10 cellular contexts compared by ENCODE assay signal in the genomic region with DNA sequence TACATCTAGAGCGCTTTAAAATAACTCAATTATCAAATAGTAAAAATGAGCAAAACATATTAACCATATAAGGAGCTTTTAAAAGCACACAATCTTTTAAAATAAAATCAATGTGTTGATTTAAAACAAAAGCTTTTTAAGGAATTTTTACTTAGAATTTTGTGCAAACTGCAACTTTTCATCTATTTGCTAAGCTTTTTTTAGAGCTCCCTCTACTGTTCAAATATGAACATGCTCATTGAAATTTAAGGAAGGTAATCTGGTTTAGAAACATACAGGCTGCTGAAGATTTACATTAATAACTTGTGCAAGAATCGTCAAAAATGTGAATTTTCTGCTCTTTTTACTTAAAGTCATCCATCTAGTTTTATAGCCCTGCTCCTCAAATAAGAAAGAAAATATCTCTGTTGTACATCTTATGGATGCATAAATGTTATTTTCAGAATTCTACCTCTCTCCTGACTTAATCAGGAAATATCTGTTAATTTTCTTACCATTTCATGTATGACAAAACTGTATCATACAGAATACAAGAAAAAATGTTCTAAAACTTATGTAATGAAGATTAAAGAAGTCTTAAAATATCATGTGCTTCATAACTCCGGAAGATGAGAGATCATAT.
DNase-seq lines count a peak whose midpoint lies in the region; ATAC-seq and TF ChIP-seq lines count a peak whose summit lies in the region.
"Had no signal": no experiment of that assay in that cellular context is flagged by ENCODE, and none has a peak within 500 bp of the region (broad histone marks: within the 10 kb centered on the region; RNA-seq: fewer than 3 reads in every experiment).

No MANE protein-coding gene starts in this region.

- H3K9ac ChIP-seq in Loucy (ENCODE audit: low read depth, low read length, poor library complexity, severe bottlenecking) (no peak overlapping the region), neural cell (ENCODE audit: low read length) (no peak overlapping the region)

- no peak for ATAC-seq in effector memory CD8-positive, alpha-beta T cell (replicated peaks)
- no peak for ATAC-seq in GM19324 (IDR thresholded peaks at IDR 0.05; ENCODE audit: low FRiP score, unreplicated experiment)
- ATAC-seq in HG03520 (IDR thresholded peaks at IDR 0.05; ENCODE audit: unreplicated experiment) = no peak
- ATAC-seq: activated T-cell treated with anti-CD3 and anti-CD28 coated beads, Interleukin-2, amount 50 U/mL, for 4 hours had no signal

- peaks cover 9% of the 10 kb centered on the region for H3K27me3 Mint-ChIP-seq in chondrocyte (ENCODE audit: low read depth)
- no peaks in the 10 kb centered on the region for H3K27me3 Mint-ChIP-seq in effector memory CD8-positive, alpha-beta T cell
- H3K27me3 Mint-ChIP-seq in activated CD4-positive, alpha-beta T cell treated with anti-CD3 and anti-CD28 coated beads, Interleukin-2, amount 10 ng/mL, durations not matched to agents 24 days and 14 days = no peaks in the 10 kb centered on the region
- H3K27me3 Mint-ChIP-seq: naive B cell had no signal

- POLR2A ChIA-PET in GM10248 (lab: Yijun Ruan, JAX) = no interaction called here

- H3K4me3 ChIP-seq in Loucy (ENCODE audit: low read length, poor library complexity, severe bottlenecking) (no peak overlapping the region), neural cell (ENCODE audit: low read length) (no peak overlapping the region)

- H3K27ac Mint-ChIP-seq in chondrocyte (ENCODE audit: unreplicated experiment) = no peak overlapping the region
- no peak overlapping the region for H3K27ac Mint-ChIP-seq in effector memory CD8-positive, alpha-beta T cell
- H3K27ac Mint-ChIP-seq in activated CD4-positive, alpha-beta T cell treated with anti-CD3 and anti-CD28 coated beads, Interleukin-2, amount 10 ng/mL, durations not matched to agents 24 days and 14 days = no peak overlapping the region
- H3K27ac Mint-ChIP-seq: naive B cell had no signal

- H3F3A ChIP-seq in Loucy (ENCODE audit: low read depth) = no peaks in the 10 kb centered on the region
- H3F3A ChIP-seq in neural cell (ENCODE audit: insufficient read depth, low read length, poor library complexity, severe bottlenecking) = no peaks in the 10 kb centered on the region

- no peaks in the 10 kb centered on the region for H3K36me3 ChIP-seq in Loucy (ENCODE audit: insufficient read depth, low read length)
- H3K36me3 ChIP-seq in neural cell (ENCODE audit: insufficient read depth, low read length) = no peaks in the 10 kb centered on the region

- CTCF ChIA-PET in GM10248 (lab: Yijun Ruan, JAX) = interaction anchor here (0.8 to 2.2 kb wide), 11 partner anchors 10 to 230 kb away, joined by 3 to 17 read pairs (median 4); no protein-coding TSS in a partner anchor

- TF ChIP-seq CTCF in GM10248 (IDR thresholded peaks at IDR 0.05; ENCODE audit: control extremely low read depth, extremely low read depth, low read depth, missing control alignments) (peak; percentile 64), Loucy (conservative IDR thresholded peaks at IDR 0.05; ENCODE audit: low read length) (peak; percentile 84), chondrocyte (IDR thresholded peaks at IDR 0.05) (peak; percentile 96), neural cell (IDR thresholded peaks at IDR 0.05; ENCODE audit: poor library complexity, severe bottlenecking) (peak; percentile 77)

- H2AFZ ChIP-seq in Loucy (ENCODE audit: low read length) (no peak overlapping the region), neural cell (ENCODE audit: low read depth, low read length) (no peak overlapping the region)

- H3K9me3 Mint-ChIP-seq in chondrocyte (ENCODE audit: low read depth) = no peaks in the 10 kb centered on the region
- no peaks in the 10 kb centered on the region for H3K9me3 Mint-ChIP-seq in effector memory CD8-positive, alpha-beta T cell
- H3K9me3 Mint-ChIP-seq in activated CD4-positive, alpha-beta T cell treated with anti-CD3 and anti-CD28 coated beads, Interleukin-2, amount 10 ng/mL, durations not matched to agents 24 days and 14 days = no peaks in the 10 kb centered on the region
- H3K9me3 Mint-ChIP-seq: naive B cell had no signal

- peak; percentile 77 for TF ChIP-seq RAD21 in neural cell (conservative IDR thresholded peaks at IDR 0.05)

- H3K36me3 Mint-ChIP-seq in chondrocyte (ENCODE audit: low read depth) = no peaks in the 10 kb centered on the region
- no peaks in the 10 kb centered on the region for H3K36me3 Mint-ChIP-seq in effector memory CD8-positive, alpha-beta T cell (ENCODE audit: insufficient read depth)
- no peaks in the 10 kb centered on the region for H3K36me3 Mint-ChIP-seq in activated CD4-positive, alpha-beta T cell treated with anti-CD3 and anti-CD28 coated beads, Interleukin-2, amount 10 ng/mL, durations not matched to agents 24 days and 14 days (ENCODE audit: low read depth)
- H3K36me3 Mint-ChIP-seq: naive B cell had no signal

- DNase-seq in GM10248 (ENCODE audit: extremely low spot score) (peak; percentile 19), chondrocyte (ENCODE audit: low spot score) (no peak)
- no peak for DNase-seq in effector memory CD8-positive, alpha-beta T cell
- no peak for DNase-seq in activated CD4-positive, alpha-beta T cell treated with anti-CD3 and anti-CD28 coated beads, Interleukin-2, amount 10 ng/mL, durations not matched to agents 24 days and 14 days
- DNase-seq: activated T-cell treated with anti-CD3 and anti-CD28 coated beads, Interleukin-2, amount 50 U/mL, for 4 hours; naive B cell had no signal

- H3K79me2 ChIP-seq in Loucy (ENCODE audit: insufficient read depth, low read length) = no peaks in the 10 kb centered on the region
- H3K79me2 ChIP-seq in neural cell (replicated peaks; ENCODE audit: insufficient read depth, low read length) = no peaks in the 10 kb centered on the region

- no peaks in the 10 kb centered on the region for H3K4me1 Mint-ChIP-seq in chondrocyte (ENCODE audit: low read depth)
- no peaks in the 10 kb centered on the region for H3K4me1 Mint-ChIP-seq in effector memory CD8-positive, alpha-beta T cell (ENCODE audit: low read depth in 2 of 2)
- H3K4me1 Mint-ChIP-seq in activated CD4-positive, alpha-beta T cell treated with anti-CD3 and anti-CD28 coated beads, Interleukin-2, amount 10 ng/mL, durations not matched to agents 24 days and 14 days = no peaks in the 10 kb centered on the region
- H3K4me1 Mint-ChIP-seq: naive B cell had no signal

- no peak overlapping the region for H3K4me3 Mint-ChIP-seq in chondrocyte (ENCODE audit: unreplicated experiment)
- no peak overlapping the region for H3K4me3 Mint-ChIP-seq in effector memory CD8-positive, alpha-beta T cell
- H3K4me3 Mint-ChIP-seq in activated CD4-positive, alpha-beta T cell treated with anti-CD3 and anti-CD28 coated beads, Interleukin-2, amount 10 ng/mL, durations not matched to agents 24 days and 14 days = no peak overlapping the region
- H3K4me3 Mint-ChIP-seq: activated T-cell treated with anti-CD3 and anti-CD28 coated beads, Interleukin-2, amount 50 U/mL, for 4 hours; naive B cell had no signal

- H3K9me2 ChIP-seq in Loucy (replicated peaks; ENCODE audit: low read depth, low read length) (no peaks in the 10 kb centered on the region), neural cell (ENCODE audit: insufficient read depth, low read length) (no peaks in the 10 kb centered on the region)

- H4K20me1 ChIP-seq in Loucy (ENCODE audit: insufficient read depth, low read length, poor library complexity, severe bottlenecking) (no peaks in the 10 kb centered on the region), neural cell (ENCODE audit: insufficient read depth) (no peaks in the 10 kb centered on the region)

- H3K4me1 ChIP-seq in Loucy (ENCODE audit: insufficient read depth, low read length, poor library complexity, severe bottlenecking) = no peaks in the 10 kb centered on the region

- no peaks in the 10 kb centered on the region for H3K9me3 ChIP-seq in Loucy (ENCODE audit: insufficient read depth, low read depth, low read length)
- no peaks in the 10 kb centered on the region for H3K9me3 ChIP-seq in neural cell (ENCODE audit: low read length)

- intact Hi-C loops in activated CD4-positive, alpha-beta T cell treated with anti-CD3 and anti-CD28 coated beads, Interleukin-2, amount 10 ng/mL, durations not matched to agents 24 days and 14 days (cut with micrococcal nuclease) = no loop called here

- H3K4me2 ChIP-seq in Loucy (ENCODE audit: low read depth, low read length, poor library complexity, severe bottlenecking) = no peak overlapping the region
- H3K4me2 ChIP-seq in neural cell (ENCODE audit: low read length) = no peak overlapping the region

- TF ChIP-seq EP300 in neural cell (conservative IDR thresholded peaks at IDR 0.05; ENCODE audit: poor library complexity, severe bottlenecking) = no peak

- H3K27me3 ChIP-seq in Loucy (ENCODE audit: insufficient read depth, low read length, poor library complexity, severe bottlenecking) (no peaks in the 10 kb centered on the region), neural cell (ENCODE audit: insufficient read depth, low read depth, low read length) (no peaks in the 10 kb centered on the region)

- H3K27ac ChIP-seq in neural cell (ENCODE audit: low read length) = no peak overlapping the region

TF ChIP-seq in neural cell, 6 proteins besides CTCF, POLR2A, EP300 and RAD21:
- peak; percentile 79 for TF ChIP-seq SMC3 (conservative IDR thresholded peaks at IDR 0.05; ENCODE audit: poor library complexity)
- TF ChIP-seq, protein P1, sequence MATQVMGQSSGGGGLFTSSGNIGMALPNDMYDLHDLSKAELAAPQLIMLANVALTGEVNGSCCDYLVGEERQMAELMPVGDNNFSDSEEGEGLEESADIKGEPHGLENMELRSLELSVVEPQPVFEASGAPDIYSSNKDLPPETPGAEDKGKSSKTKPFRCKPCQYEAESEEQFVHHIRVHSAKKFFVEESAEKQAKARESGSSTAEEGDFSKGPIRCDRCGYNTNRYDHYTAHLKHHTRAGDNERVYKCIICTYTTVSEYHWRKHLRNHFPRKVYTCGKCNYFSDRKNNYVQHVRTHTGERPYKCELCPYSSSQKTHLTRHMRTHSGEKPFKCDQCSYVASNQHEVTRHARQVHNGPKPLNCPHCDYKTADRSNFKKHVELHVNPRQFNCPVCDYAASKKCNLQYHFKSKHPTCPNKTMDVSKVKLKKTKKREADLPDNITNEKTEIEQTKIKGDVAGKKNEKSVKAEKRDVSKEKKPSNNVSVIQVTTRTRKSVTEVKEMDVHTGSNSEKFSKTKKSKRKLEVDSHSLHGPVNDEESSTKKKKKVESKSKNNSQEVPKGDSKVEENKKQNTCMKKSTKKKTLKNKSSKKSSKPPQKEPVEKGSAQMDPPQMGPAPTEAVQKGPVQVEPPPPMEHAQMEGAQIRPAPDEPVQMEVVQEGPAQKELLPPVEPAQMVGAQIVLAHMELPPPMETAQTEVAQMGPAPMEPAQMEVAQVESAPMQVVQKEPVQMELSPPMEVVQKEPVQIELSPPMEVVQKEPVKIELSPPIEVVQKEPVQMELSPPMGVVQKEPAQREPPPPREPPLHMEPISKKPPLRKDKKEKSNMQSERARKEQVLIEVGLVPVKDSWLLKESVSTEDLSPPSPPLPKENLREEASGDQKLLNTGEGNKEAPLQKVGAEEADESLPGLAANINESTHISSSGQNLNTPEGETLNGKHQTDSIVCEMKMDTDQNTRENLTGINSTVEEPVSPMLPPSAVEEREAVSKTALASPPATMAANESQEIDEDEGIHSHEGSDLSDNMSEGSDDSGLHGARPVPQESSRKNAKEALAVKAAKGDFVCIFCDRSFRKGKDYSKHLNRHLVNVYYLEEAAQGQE (IDR thresholded peaks at IDR 0.05; ENCODE audit: borderline replicate concordance) = no peak
